29 cellular contexts compared by ENCODE assay signal in genomic region chrX:148624951-148625350, GRCh38.
"Had no signal": no experiment of that assay in that cellular context is flagged by ENCODE, and none has a peak within 500 bp of the region (broad histone marks: within the 10 kb centered on the region; RNA-seq: fewer than 3 reads in every experiment).

No MANE protein-coding gene starts in this region.

- H3K9me3 Mint-ChIP-seq: natural killer cell; stimulated activated effector memory CD8-positive, alpha-beta T cell treated with anti-CD3 and anti-CD28 coated beads, Interleukin-12 subunit alpha, Interleukin-12 subunit beta, amount 100 ng/mL, for 72 hours; stimulated activated naive B cell treated with anti-CD40 and anti-IgM and Interleukin-4, amounts not matched to agents 10 μg/mL and 1 μg/mL and 100 μg/mL, for 72 hours; stimulated activated naive CD8-positive, alpha-beta T cell treated with anti-CD3 and anti-CD28 coated beads, Interleukin-15, Interleukin-2, amounts not matched to agents 100 ng/mL and 50 ng/mL, for 24 hours had no signal

- H3K4me3 Mint-ChIP-seq: naive thymus-derived CD4-positive, alpha-beta T cell; natural killer cell; nephron; neural crest cell; stimulated activated effector memory CD8-positive, alpha-beta T cell treated with anti-CD3 and anti-CD28 coated beads, Interleukin-12 subunit alpha, Interleukin-12 subunit beta, amount 100 ng/mL, for 72 hours; stimulated activated naive B cell treated with anti-CD40 and anti-IgM and Interleukin-4, amounts not matched to agents 10 μg/mL and 1 μg/mL and 100 μg/mL, for 72 hours; stimulated activated naive CD8-positive, alpha-beta T cell treated with anti-CD3 and anti-CD28 coated beads, Interleukin-15, Interleukin-2, amounts not matched to agents 100 ng/mL and 50 ng/mL, for 24 hours had no signal

- H2AFZ ChIP-seq: parathyroid adenoma had no signal

- H3K9ac ChIP-seq: parathyroid adenoma had no signal

- H3K36me3 Mint-ChIP-seq: naive thymus-derived CD4-positive, alpha-beta T cell; natural killer cell; stimulated activated effector memory CD8-positive, alpha-beta T cell treated with anti-CD3 and anti-CD28 coated beads, Interleukin-12 subunit alpha, Interleukin-12 subunit beta, amount 100 ng/mL, for 72 hours; stimulated activated naive B cell treated with anti-CD40 and anti-IgM and Interleukin-4, amounts not matched to agents 10 μg/mL and 1 μg/mL and 100 μg/mL, for 72 hours had no signal

- H3K4me1 Mint-ChIP-seq: natural killer cell; nephron; stimulated activated effector memory CD8-positive, alpha-beta T cell treated with anti-CD3 and anti-CD28 coated beads, Interleukin-12 subunit alpha, Interleukin-12 subunit beta, amount 100 ng/mL, for 72 hours; stimulated activated naive B cell treated with anti-CD40 and anti-IgM and Interleukin-4, amounts not matched to agents 10 μg/mL and 1 μg/mL and 100 μg/mL, for 72 hours had no signal

- H3K4me3 ChIP-seq: psoas muscle, right lobe of liver, sigmoid colon, stomach, thoracic aorta, thyroid gland, tibial nerve, upper lobe of left lung, vagina had no signal

- H3K27ac Mint-ChIP-seq: naive thymus-derived CD4-positive, alpha-beta T cell; natural killer cell; nephron; progenitor cell of endocrine pancreas; stimulated activated effector memory CD8-positive, alpha-beta T cell treated with anti-CD3 and anti-CD28 coated beads, Interleukin-12 subunit alpha, Interleukin-12 subunit beta, amount 100 ng/mL, for 72 hours; stimulated activated naive B cell treated with anti-CD40 and anti-IgM and Interleukin-4, amounts not matched to agents 10 μg/mL and 1 μg/mL and 100 μg/mL, for 72 hours; stimulated activated naive CD8-positive, alpha-beta T cell treated with anti-CD3 and anti-CD28 coated beads, Interleukin-15, Interleukin-2, amounts not matched to agents 100 ng/mL and 50 ng/mL, for 24 hours had no signal

- H3K9me3 ChIP-seq: neutrophil, psoas muscle, right lobe of liver, sigmoid colon, stomach, thoracic aorta, thyroid gland, tibial nerve, upper lobe of left lung, vagina had no signal

- H3K79me2 ChIP-seq: parathyroid adenoma had no signal

- DNase-seq: naive thymus-derived CD4-positive, alpha-beta T cell; natural killer cell; nucleus accumbens; posterior cingulate gyrus; psoas muscle; right cardiac atrium; right lobe of liver; sigmoid colon; small intestine; stimulated activated CD4-positive, alpha-beta T cell treated with anti-CD3 and anti-CD28 coated beads, Interleukin-15, amount 100 ng/mL, for 24 hours; stimulated activated CD4-positive, alpha-beta T cell treated with anti-CD3 and anti-CD28 coated beads, Interleukin-2, amount 100 ng/mL, for 24 hours; stimulated activated CD4-positive, alpha-beta T cell treated with anti-CD3 and anti-CD28 coated beads, Interleukin-2, amount 100 ng/mL, for 48 hours; stimulated activated CD4-positive, alpha-beta T cell treated with anti-CD3 and anti-CD28 coated beads, Interleukin-4, amount 100 ng/mL, for 24 hours; stimulated activated naive B cell treated with anti-CD40 and anti-IgM and Interleukin-4, amounts not matched to agents 10 μg/mL and 1 μg/mL and 100 μg/mL, for 72 hours; stimulated activated naive CD4-positive, alpha-beta T cell treated with Interleukin-2 at 50 U/mL for 16 hours; stomach; thyroid gland; trophoblast cell; upper lobe of left lung had no signal

- H3K4me1 ChIP-seq: parathyroid adenoma, psoas muscle, right lobe of liver, sigmoid colon, stomach, thyroid gland, tibial nerve, upper lobe of left lung, vagina had no signal

- H3K27ac ChIP-seq: neutrophil, parathyroid adenoma, psoas muscle, right lobe of liver, sigmoid colon, stomach, thoracic aorta, thyroid gland, tibial nerve, upper lobe of left lung, vagina had no signal

- H3K27me3 Mint-ChIP-seq: naive thymus-derived CD4-positive, alpha-beta T cell; progenitor cell of endocrine pancreas; stimulated activated naive B cell treated with anti-CD40 and anti-IgM and Interleukin-4, amounts not matched to agents 10 μg/mL and 1 μg/mL and 100 μg/mL, for 72 hours; stimulated activated naive CD8-positive, alpha-beta T cell treated with anti-CD3 and anti-CD28 coated beads, Interleukin-15, Interleukin-2, amounts not matched to agents 100 ng/mL and 50 ng/mL, for 24 hours had no signal

- H3K27me3 ChIP-seq: neutrophil, right lobe of liver, sigmoid colon, stomach, thyroid gland, tibial nerve, upper lobe of left lung, vagina had no signal

- H3K36me3 ChIP-seq: neutrophil, right lobe of liver, sigmoid colon, stomach, thoracic aorta, thyroid gland, tibial nerve, upper lobe of left lung, vagina had no signal

- ATAC-seq: naive thymus-derived CD4-positive, alpha-beta T cell; natural killer cell; psoas muscle; right cardiac atrium; right lobe of liver; stimulated activated effector memory CD8-positive, alpha-beta T cell treated with anti-CD3 and anti-CD28 coated beads, Interleukin-12 subunit alpha, Interleukin-12 subunit beta, amount 100 ng/mL, for 72 hours; stimulated activated naive B cell treated with anti-CD40 and anti-IgM and Interleukin-4, amounts not matched to agents 10 μg/mL and 1 μg/mL and 100 μg/mL, for 72 hours had no signal
